Comparison of ENCODE assay signal across 8 cellular contexts in genomic region chr1:85707990-85708825, GRCh38. TPM values are rescaled to one million over a fixed set of nuclear protein-coding genes. Genes with fewer than 3 reads are reported as not detected.
DNase-seq lines count a peak whose midpoint lies in the region; ATAC-seq and TF ChIP-seq lines count a peak whose summit lies in the region.

Gene ZNHIT6 (minus strand): TSS chr1:85708433. CDS start chr1:85708284, 149 bp downstream.

- DNase-seq in EH (ENCODE audit: low read depth) (peak; percentile 96), Peyer's patch (peak; percentile 84 to 95 (median 91)), fibroblast of gingiva (ENCODE audit: low read depth) (peak; percentile 98), naive B cell (peak; percentile 85)
- peak; percentile 83 to 91 for DNase-seq in activated T-cell treated with anti-CD3 and anti-CD28 coated beads, Interleukin-2, amount 50 U/mL, for 72 hours
- DNase-seq in stimulated activated effector memory CD8-positive, alpha-beta T cell treated with anti-CD3 and anti-CD28 coated beads, Interleukin-12 subunit alpha, Interleukin-12 subunit beta, amount 100 ng/mL, for 72 hours (ENCODE audit: low spot score in 2 of 2) = peak; percentile 58 to 86

- H3K27me3 ChIP-seq in Peyer's patch = no peaks in the 10 kb centered on the region

- peaks cover 0 to 9% (median 2%) of the 10 kb centered on the region in 4 donors for H3K4me1 ChIP-seq in Peyer's patch

- peak within 1 kb of the TSS; percentile 68 for H3K27ac ChIP-seq in KOPT-K1 (ENCODE audit: low read depth, low read length, poor library complexity, severe bottlenecking)
- peak within 1 kb of the TSS; percentile 66 to 83 (median 80) for H3K27ac ChIP-seq in Peyer's patch

- no peaks in the 10 kb centered on the region for H3K9me3 Mint-ChIP-seq in activated T-cell treated with anti-CD3 and anti-CD28 coated beads, Interleukin-2, amount 50 U/mL, for 72 hours
- H3K9me3 Mint-ChIP-seq in naive B cell = peaks cover 0 to 2% (median 0%) of the 10 kb centered on the region in 7 donors
- H3K9me3 Mint-ChIP-seq in stimulated activated effector memory CD8-positive, alpha-beta T cell treated with anti-CD3 and anti-CD28 coated beads, Interleukin-12 subunit alpha, Interleukin-12 subunit beta, amount 100 ng/mL, for 72 hours = no peaks in the 10 kb centered on the region

- TF ChIP-seq POLR2A in Peyer's patch (IDR thresholded peaks at IDR 0.05) = peak; percentile 29 to 58

- no peaks in the 10 kb centered on the region for H3K9me3 ChIP-seq in KOPT-K1 (ENCODE audit: insufficient read depth, low read length, poor library complexity, severe bottlenecking)
- H3K9me3 ChIP-seq in Peyer's patch = no peaks in the 10 kb centered on the region

- H3K36me3 ChIP-seq in KOPT-K1 (ENCODE audit: insufficient read depth, low read length) (peaks cover 26% of the 10 kb centered on the region), Peyer's patch (peaks cover 0 to 13% (median 0%) of the 10 kb centered on the region in 3 donors)

- ATAC-seq in GM21825 (IDR thresholded peaks at IDR 0.05; ENCODE audit: unreplicated experiment) (peak; percentile 92), naive B cell (ENCODE audit: low read depth in 2 of 2) (peak; percentile 90 to 92)
- ATAC-seq in activated T-cell treated with anti-CD3 and anti-CD28 coated beads, Interleukin-2, amount 50 U/mL, for 72 hours (replicated peaks in 1 of 2) = peak; percentile 89 to 93
- peak; percentile 96 for ATAC-seq in stimulated activated effector memory CD8-positive, alpha-beta T cell treated with anti-CD3 and anti-CD28 coated beads, Interleukin-12 subunit alpha, Interleukin-12 subunit beta, amount 100 ng/mL, for 72 hours

- TF ChIP-seq CTCF in Peyer's patch (IDR thresholded peaks at IDR 0.05) = peak in 4 of 6 experiments; percentile 35 to 59 (median 50)

- H3K4me3 Mint-ChIP-seq in activated T-cell treated with anti-CD3 and anti-CD28 coated beads, Interleukin-2, amount 50 U/mL, for 72 hours = no peak within 1 kb of the TSS
- no peak within 1 kb of the TSS for H3K4me3 Mint-ChIP-seq in naive B cell
- no peak within 1 kb of the TSS for H3K4me3 Mint-ChIP-seq in stimulated activated effector memory CD8-positive, alpha-beta T cell treated with anti-CD3 and anti-CD28 coated beads, Interleukin-12 subunit alpha, Interleukin-12 subunit beta, amount 100 ng/mL, for 72 hours

- H3K27ac Mint-ChIP-seq in activated T-cell treated with anti-CD3 and anti-CD28 coated beads, Interleukin-2, amount 50 U/mL, for 72 hours = no peak within 1 kb of the TSS
- peak within 1 kb of the TSS in 1 of 6 donors; percentile 51 for H3K27ac Mint-ChIP-seq in naive B cell
- H3K27ac Mint-ChIP-seq in stimulated activated effector memory CD8-positive, alpha-beta T cell treated with anti-CD3 and anti-CD28 coated beads, Interleukin-12 subunit alpha, Interleukin-12 subunit beta, amount 100 ng/mL, for 72 hours = no peak within 1 kb of the TSS

- peaks cover 7 to 14% of the 10 kb centered on the region in 2 donors for H3K36me3 Mint-ChIP-seq in activated T-cell treated with anti-CD3 and anti-CD28 coated beads, Interleukin-2, amount 50 U/mL, for 72 hours (ENCODE audit: insufficient read depth in 2 of 2)
- H3K36me3 Mint-ChIP-seq in naive B cell = peaks cover 24% of the 10 kb centered on the region in 2 donors
- H3K36me3 Mint-ChIP-seq in stimulated activated effector memory CD8-positive, alpha-beta T cell treated with anti-CD3 and anti-CD28 coated beads, Interleukin-12 subunit alpha, Interleukin-12 subunit beta, amount 100 ng/mL, for 72 hours = peaks cover 31% of the 10 kb centered on the region

- H3K27me3 Mint-ChIP-seq in activated T-cell treated with anti-CD3 and anti-CD28 coated beads, Interleukin-2, amount 50 U/mL, for 72 hours (ENCODE audit: low read depth) = no peaks in the 10 kb centered on the region
- H3K27me3 Mint-ChIP-seq in naive B cell = no peaks in the 10 kb centered on the region

- peak within 1 kb of the TSS; percentile 52 to 92 (median 76) for H3K4me3 ChIP-seq in Peyer's patch

- peaks cover 28% of the 10 kb centered on the region for H3K4me1 Mint-ChIP-seq in activated T-cell treated with anti-CD3 and anti-CD28 coated beads, Interleukin-2, amount 50 U/mL, for 72 hours (ENCODE audit: low read depth)
- peaks cover 11 to 22% (median 16%) of the 10 kb centered on the region in 3 donors for H3K4me1 Mint-ChIP-seq in naive B cell
- H3K4me1 Mint-ChIP-seq in stimulated activated effector memory CD8-positive, alpha-beta T cell treated with anti-CD3 and anti-CD28 coated beads, Interleukin-12 subunit alpha, Interleukin-12 subunit beta, amount 100 ng/mL, for 72 hours = peaks cover 28% of the 10 kb centered on the region

RNA-seq across cellular contexts. Expression of gene ZNHIT6, which starts in this region (rescaled TPM):
- total RNA-seq in Peyer's patch = 10 to 100 TPM in 1 of 4 donors, 1 to 10 TPM in 3; 5.5 to 21.5 (median 8.1) TPM
- 10 to 100 TPM; 18.8 to 24.0 TPM for total RNA-seq in activated T-cell treated with anti-CD3 and anti-CD28 coated beads, Interleukin-2, amount 50 U/mL, for 72 hours
- polyA plus RNA-seq in naive B cell (ENCODE audit: low read depth in 6 of 6) = 10 to 100 TPM in 5 of 6 donors, 1 to 10 TPM in 1; 9.4 to 26.5 (median 21.2) TPM

Comparison
In these comparisons a context has a peak if more than half of its experiments do, and no peak if none do; other contexts are left out.
1. Peak in every context shown above with its lines: DNase-seq, ATAC-seq, H3K4me3 ChIP-seq and H3K27ac ChIP-seq.